ENCODE assay signal across 1 cellular context in the genomic region with DNA sequence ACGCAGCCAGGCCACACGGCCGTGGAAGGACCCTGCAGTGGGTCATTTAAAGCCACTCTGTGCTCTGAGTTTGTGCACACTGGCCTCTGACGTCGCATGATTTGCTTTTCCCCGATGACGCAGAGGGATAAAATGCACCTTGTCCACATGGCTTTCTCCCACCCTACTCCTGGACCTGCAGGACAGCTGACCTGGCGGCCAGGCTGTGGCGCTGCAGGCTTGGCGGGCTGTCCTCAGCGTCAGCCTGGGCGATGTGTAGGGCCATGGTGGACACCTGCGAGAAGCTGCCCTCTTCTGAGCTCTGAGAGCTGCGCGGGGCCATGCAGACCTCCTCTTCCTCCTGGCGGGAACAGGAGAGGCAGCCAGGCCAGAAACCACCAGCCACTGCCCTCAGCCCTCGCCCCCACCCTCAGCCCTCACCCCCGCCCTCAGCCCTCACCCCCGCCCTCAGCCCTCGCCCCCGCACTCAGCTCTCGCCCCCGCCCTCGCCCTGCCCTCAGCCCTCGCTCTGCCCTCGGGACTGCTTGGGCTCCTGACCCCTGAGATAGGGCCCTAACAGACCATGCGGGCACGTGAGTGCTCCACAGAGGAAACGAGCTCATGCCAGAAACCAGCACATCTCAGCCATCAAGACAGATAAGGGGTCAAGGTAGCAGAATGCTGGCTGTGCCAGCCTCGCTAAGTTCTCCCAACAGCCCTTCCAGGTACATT.
A peak's percentile ranks its signal among the peaks of the same experiment; 100 is the strongest.
TF ChIP-seq lines count a peak whose summit lies in the region.

No MANE protein-coding gene starts in this region.

TF ChIP-seq in K562, 482 proteins besides CTCF, POLR2A, EP300 and RAD21 (continued from another document and continues in another):
- TF ChIP-seq, protein P1, sequence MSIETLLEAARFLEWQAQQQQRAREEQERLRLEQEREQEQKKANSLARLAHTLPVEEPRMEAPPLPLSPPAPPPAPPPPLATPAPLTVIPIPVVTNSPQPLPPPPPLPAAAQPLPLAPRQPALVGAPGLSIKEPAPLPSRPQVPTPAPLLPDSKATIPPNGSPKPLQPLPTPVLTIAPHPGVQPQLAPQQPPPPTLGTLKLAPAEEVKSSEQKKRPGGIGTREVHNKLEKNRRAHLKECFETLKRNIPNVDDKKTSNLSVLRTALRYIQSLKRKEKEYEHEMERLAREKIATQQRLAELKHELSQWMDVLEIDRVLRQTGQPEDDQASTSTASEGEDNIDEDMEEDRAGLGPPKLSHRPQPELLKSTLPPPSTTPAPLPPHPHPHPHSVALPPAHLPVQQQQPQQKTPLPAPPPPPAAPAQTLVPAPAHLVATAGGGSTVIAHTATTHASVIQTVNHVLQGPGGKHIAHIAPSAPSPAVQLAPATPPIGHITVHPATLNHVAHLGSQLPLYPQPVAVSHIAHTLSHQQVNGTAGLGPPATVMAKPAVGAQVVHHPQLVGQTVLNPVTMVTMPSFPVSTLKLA (conservative IDR thresholded peaks at IDR 0.05): peak in 1 of 2 experiments; percentile 41; a peak in 1 of 4 replicates
- TF ChIP-seq, protein P2, sequence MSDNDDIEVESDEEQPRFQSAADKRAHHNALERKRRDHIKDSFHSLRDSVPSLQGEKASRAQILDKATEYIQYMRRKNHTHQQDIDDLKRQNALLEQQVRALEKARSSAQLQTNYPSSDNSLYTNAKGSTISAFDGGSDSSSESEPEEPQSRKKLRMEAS (CRISPR knock-in tag; IDR thresholded peaks at IDR 0.05): no peak; the same call in 1 of the 2 replicates
- TF ChIP-seq CHD2 (IDR thresholded peaks at IDR 0.05; ENCODE audit: low read depth, low read length) (no peak), MTF1 (CRISPR knock-in tag; IDR thresholded peaks at IDR 0.05; ENCODE audit: borderline replicate concordance) (no peak), GATAD2A (IDR thresholded peaks at IDR 0.05) (no peak), SREBF2 (CRISPR knock-in tag; IDR thresholded peaks at IDR 0.05) (no peak), SLC30A9 (CRISPR knock-in tag; IDR thresholded peaks at IDR 0.05) (no peak), KAT2B (IDR thresholded peaks at IDR 0.05; ENCODE audit: low read depth, low read length) (no peak), TAL1 (IDR thresholded peaks at IDR 0.05) (no peak), SRSF7 (optimal IDR thresholded peaks at IDR 0.05; ENCODE audit: low read depth, low read length) (no peak), KLF16 (IDR thresholded peaks at IDR 0.05) (no peak), POU5F1 (IDR thresholded peaks at IDR 0.05; ENCODE audit: borderline replicate concordance, low read depth, low read length, partially characterized antibody) (no peak), JUND (IDR thresholded peaks at IDR 0.05; ENCODE audit: borderline replicate concordance, low read depth, low read length) (peak; percentile 58; the same call in 1 of the 2 replicates), JUND (tag; IDR thresholded peaks at IDR 0.05; ENCODE audit: borderline replicate concordance, low read depth, low read length) (no peak), ZNF518B (CRISPR knock-in tag; IDR thresholded peaks at IDR 0.05) (no peak), CREM (IDR thresholded peaks at IDR 0.05; ENCODE audit: low read depth) (peak; percentile 84), HNRNPH1 (optimal IDR thresholded peaks at IDR 0.05; ENCODE audit: low read depth, low read length) (no peak), KLF1 (tag; IDR thresholded peaks at IDR 0.05) (no peak), PRDM10 (IDR thresholded peaks at IDR 0.05; ENCODE audit: partially characterized antibody) (no peak), CBX3 (IDR thresholded peaks at IDR 0.05; ENCODE audit: borderline replicate concordance in 1 of 2, low read length in 2 of 2) (no peak), ZNF584 (CRISPR knock-in tag; IDR thresholded peaks at IDR 0.05; ENCODE audit: low read depth) (no peak), ZNF57 (CRISPR knock-in tag; IDR thresholded peaks at IDR 0.05) (no peak), ZNF280A (IDR thresholded peaks at IDR 0.05; ENCODE audit: low read depth, partially characterized antibody) (no peak), FOXK2 (conservative IDR thresholded peaks at IDR 0.05 in 1 of 2, IDR thresholded peaks at IDR 0.05 in 1 of 2; ENCODE audit: low read depth in 2 of 2) (peak in 1 of 2 experiments; percentile 17; a peak in 1 of 4 replicates), ZNF354B (CRISPR knock-in tag; IDR thresholded peaks at IDR 0.05) (no peak), KLF10 (CRISPR knock-in tag; IDR thresholded peaks at IDR 0.05) (no peak), SRSF1 (IDR thresholded peaks at IDR 0.05; ENCODE audit: low read depth, low read length) (no peak), CREBBP (IDR thresholded peaks at IDR 0.05; ENCODE audit: low read depth, low read length) (no peak)
- TF ChIP-seq, protein P3, sequence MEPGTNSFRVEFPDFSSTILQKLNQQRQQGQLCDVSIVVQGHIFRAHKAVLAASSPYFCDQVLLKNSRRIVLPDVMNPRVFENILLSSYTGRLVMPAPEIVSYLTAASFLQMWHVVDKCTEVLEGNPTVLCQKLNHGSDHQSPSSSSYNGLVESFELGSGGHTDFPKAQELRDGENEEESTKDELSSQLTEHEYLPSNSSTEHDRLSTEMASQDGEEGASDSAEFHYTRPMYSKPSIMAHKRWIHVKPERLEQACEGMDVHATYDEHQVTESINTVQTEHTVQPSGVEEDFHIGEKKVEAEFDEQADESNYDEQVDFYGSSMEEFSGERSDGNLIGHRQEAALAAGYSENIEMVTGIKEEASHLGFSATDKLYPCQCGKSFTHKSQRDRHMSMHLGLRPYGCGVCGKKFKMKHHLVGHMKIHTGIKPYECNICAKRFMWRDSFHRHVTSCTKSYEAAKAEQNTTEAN (CRISPR knock-in tag; IDR thresholded peaks at IDR 0.05): no peak
- TF ChIP-seq, protein P4, sequence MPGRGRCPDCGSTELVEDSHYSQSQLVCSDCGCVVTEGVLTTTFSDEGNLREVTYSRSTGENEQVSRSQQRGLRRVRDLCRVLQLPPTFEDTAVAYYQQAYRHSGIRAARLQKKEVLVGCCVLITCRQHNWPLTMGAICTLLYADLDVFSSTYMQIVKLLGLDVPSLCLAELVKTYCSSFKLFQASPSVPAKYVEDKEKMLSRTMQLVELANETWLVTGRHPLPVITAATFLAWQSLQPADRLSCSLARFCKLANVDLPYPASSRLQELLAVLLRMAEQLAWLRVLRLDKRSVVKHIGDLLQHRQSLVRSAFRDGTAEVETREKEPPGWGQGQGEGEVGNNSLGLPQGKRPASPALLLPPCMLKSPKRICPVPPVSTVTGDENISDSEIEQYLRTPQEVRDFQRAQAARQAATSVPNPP (IDR thresholded peaks at IDR 0.05; ENCODE audit: borderline replicate concordance, insufficient read depth, insufficient read length): no peak
- TF ChIP-seq, protein P5, sequence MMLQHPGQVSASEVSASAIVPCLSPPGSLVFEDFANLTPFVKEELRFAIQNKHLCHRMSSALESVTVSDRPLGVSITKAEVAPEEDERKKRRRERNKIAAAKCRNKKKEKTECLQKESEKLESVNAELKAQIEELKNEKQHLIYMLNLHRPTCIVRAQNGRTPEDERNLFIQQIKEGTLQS (IDR thresholded peaks at IDR 0.05): peak; percentile 54; the same call in 1 of the 2 replicates
- TF ChIP-seq, protein P5 (CRISPR knock-in tag; conservative IDR thresholded peaks at IDR 0.05): no peak
- TF ChIP-seq, protein P6, sequence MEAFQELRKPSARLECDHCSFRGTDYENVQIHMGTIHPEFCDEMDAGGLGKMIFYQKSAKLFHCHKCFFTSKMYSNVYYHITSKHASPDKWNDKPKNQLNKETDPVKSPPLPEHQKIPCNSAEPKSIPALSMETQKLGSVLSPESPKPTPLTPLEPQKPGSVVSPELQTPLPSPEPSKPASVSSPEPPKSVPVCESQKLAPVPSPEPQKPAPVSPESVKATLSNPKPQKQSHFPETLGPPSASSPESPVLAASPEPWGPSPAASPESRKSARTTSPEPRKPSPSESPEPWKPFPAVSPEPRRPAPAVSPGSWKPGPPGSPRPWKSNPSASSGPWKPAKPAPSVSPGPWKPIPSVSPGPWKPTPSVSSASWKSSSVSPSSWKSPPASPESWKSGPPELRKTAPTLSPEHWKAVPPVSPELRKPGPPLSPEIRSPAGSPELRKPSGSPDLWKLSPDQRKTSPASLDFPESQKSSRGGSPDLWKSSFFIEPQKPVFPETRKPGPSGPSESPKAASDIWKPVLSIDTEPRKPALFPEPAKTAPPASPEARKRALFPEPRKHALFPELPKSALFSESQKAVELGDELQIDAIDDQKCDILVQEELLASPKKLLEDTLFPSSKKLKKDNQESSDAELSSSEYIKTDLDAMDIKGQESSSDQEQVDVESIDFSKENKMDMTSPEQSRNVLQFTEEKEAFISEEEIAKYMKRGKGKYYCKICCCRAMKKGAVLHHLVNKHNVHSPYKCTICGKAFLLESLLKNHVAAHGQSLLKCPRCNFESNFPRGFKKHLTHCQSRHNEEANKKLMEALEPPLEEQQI (IDR thresholded peaks at IDR 0.05): no peak
- TF ChIP-seq, protein P7, sequence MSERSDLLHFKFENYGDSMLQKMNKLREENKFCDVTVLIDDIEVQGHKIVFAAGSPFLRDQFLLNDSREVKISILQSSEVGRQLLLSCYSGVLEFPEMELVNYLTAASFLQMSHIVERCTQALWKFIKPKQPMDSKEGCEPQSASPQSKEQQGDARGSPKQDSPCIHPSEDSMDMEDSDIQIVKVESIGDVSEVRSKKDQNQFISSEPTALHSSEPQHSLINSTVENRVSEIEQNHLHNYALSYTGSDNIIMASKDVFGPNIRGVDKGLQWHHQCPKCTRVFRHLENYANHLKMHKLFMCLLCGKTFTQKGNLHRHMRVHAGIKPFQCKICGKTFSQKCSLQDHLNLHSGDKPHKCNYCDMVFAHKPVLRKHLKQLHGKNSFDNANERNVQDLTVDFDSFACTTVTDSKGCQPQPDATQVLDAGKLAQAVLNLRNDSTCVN (CRISPR knock-in tag; IDR thresholded peaks at IDR 0.05): no peak
